Comparison of ENCODE assay signal across 9 cellular contexts in genomic region chr20:31740208-31740607, GRCh38. TPM values are rescaled to one million over a fixed set of nuclear protein-coding genes. Genes with fewer than 3 reads are reported as not detected.
DNase-seq lines count a peak whose midpoint lies in the region; ATAC-seq, FAIRE-seq and TF ChIP-seq lines count a peak whose summit lies in the region.
"Had no signal": no experiment of that assay in that cellular context is flagged by ENCODE, and none has a peak within 500 bp of the region (broad histone marks: within the 10 kb centered on the region; RNA-seq: fewer than 3 reads in every experiment).

No MANE protein-coding gene starts in this region.

- no peaks in the 10 kb centered on the region for H4K20me1 ChIP-seq in endothelial cell of umbilical vein (replicated peaks; ENCODE audit: control insufficient read depth, extremely low read depth, insufficient read depth, low read length)

- H3K36me3 ChIP-seq in NT2/D1 (ENCODE audit: insufficient read depth, insufficient read length, low read length), result peaks cover 30% of the 10 kb centered on the region
- no peaks in the 10 kb centered on the region for H3K36me3 ChIP-seq in endothelial cell of umbilical vein (ENCODE audit: control insufficient read depth in 2 of 2, extremely low read depth in 1 of 2, insufficient read depth in 2 of 2, low read length in 2 of 2)

- FAIRE-seq in endothelial cell of umbilical vein (lab: Jason Lieb, UNC), result no peak

- H3K9me3 Mint-ChIP-seq in activated CD8-positive, alpha-beta memory T cell treated with anti-CD3 and anti-CD28 coated beads, Interleukin-2, amount 10 ng/mL, durations not matched to agents 7 days and 5 days (ENCODE audit: low read depth), result no peaks in the 10 kb centered on the region
- no peaks in the 10 kb centered on the region for H3K9me3 Mint-ChIP-seq in stimulated activated effector memory CD8-positive, alpha-beta T cell treated with anti-CD3 and anti-CD28 coated beads, Interleukin-12 subunit alpha, Interleukin-12 subunit beta, amount 100 ng/mL, for 72 hours

- POLR2A ChIA-PET in endothelial cell of umbilical vein (lab: Charles Lee), result no interaction called here

- no peaks in the 10 kb centered on the region for H3K9me1 ChIP-seq in endothelial cell of umbilical vein (replicated peaks; ENCODE audit: control insufficient read depth, extremely low read depth, insufficient read depth, low read length)

- H3K27ac ChIP-seq in endothelial cell of umbilical vein (ENCODE audit: insufficient read depth, low read depth, low read length), result peak overlapping the region; percentile 79

- intact Hi-C loops in endothelial cell of umbilical vein (cut with micrococcal nuclease), result no loop called here

- no peaks in the 10 kb centered on the region for H3K9me3 ChIP-seq in NT2/D1 (ENCODE audit: insufficient read depth, low read length)
- no peaks in the 10 kb centered on the region for H3K9me3 ChIP-seq in endothelial cell of umbilical vein (replicated peaks; ENCODE audit: control insufficient read depth, insufficient read depth, low read length)

- H3K4me3 ChIP-seq in NT2/D1 (ENCODE audit: insufficient read length, low read depth) (peak overlapping the region; percentile 86), endothelial cell of umbilical vein (replicated peaks in 1 of 3; ENCODE audit: insufficient read depth in 1 of 3, low read depth in 1 of 3, low read length in 3 of 3) (peak overlapping the region; percentile 78 to 99 (median 97))

- peaks cover 20% of the 10 kb centered on the region for H3K36me3 Mint-ChIP-seq in activated CD8-positive, alpha-beta memory T cell treated with anti-CD3 and anti-CD28 coated beads, Interleukin-2, amount 10 ng/mL, durations not matched to agents 7 days and 5 days
- H3K36me3 Mint-ChIP-seq in stimulated activated effector memory CD8-positive, alpha-beta T cell treated with anti-CD3 and anti-CD28 coated beads, Interleukin-12 subunit alpha, Interleukin-12 subunit beta, amount 100 ng/mL, for 72 hours, result peaks cover 38% of the 10 kb centered on the region

- peaks cover 2% of the 10 kb centered on the region for H3K27me3 Mint-ChIP-seq in activated CD8-positive, alpha-beta memory T cell treated with anti-CD3 and anti-CD28 coated beads, Interleukin-2, amount 10 ng/mL, durations not matched to agents 7 days and 5 days

- CTCF ChIA-PET in activated CD8-positive, alpha-beta memory T cell treated with anti-CD3 and anti-CD28 coated beads, Interleukin-2, amount 10 ng/mL, durations not matched to agents 7 days and 5 days (lab: Charles Lee), result interaction anchor here (1.0 to 6.7 kb wide), 8 partner anchors 8 to 178 kb away, joined by 3 to 59 read pairs (median 4); partner anchors contain the start of gene BCL2L1
- CTCF ChIA-PET in endothelial cell of umbilical vein (lab: Charles Lee), result interaction anchor here (0.7 to 3.7 kb wide), 8 partner anchors 8 to 127 kb away, joined by 3 to 31 read pairs (median 5); no protein-coding TSS in a partner anchor

- peaks cover 13% of the 10 kb centered on the region for H3K4me1 Mint-ChIP-seq in activated CD8-positive, alpha-beta memory T cell treated with anti-CD3 and anti-CD28 coated beads, Interleukin-2, amount 10 ng/mL, durations not matched to agents 7 days and 5 days
- no peaks in the 10 kb centered on the region for H3K4me1 Mint-ChIP-seq in stimulated activated effector memory CD8-positive, alpha-beta T cell treated with anti-CD3 and anti-CD28 coated beads, Interleukin-12 subunit alpha, Interleukin-12 subunit beta, amount 100 ng/mL, for 72 hours

- H3K27me3 ChIP-seq in NT2/D1 (ENCODE audit: insufficient read depth, insufficient read length) (no peaks in the 10 kb centered on the region), endothelial cell of umbilical vein (ENCODE audit: control insufficient read depth in 2 of 2, insufficient read depth in 2 of 2, low read length in 2 of 2) (no peaks in the 10 kb centered on the region)

- H3K4me2 ChIP-seq in endothelial cell of umbilical vein (ENCODE audit: insufficient read depth, low read length), result peak overlapping the region; percentile 93

- H2AFZ ChIP-seq in endothelial cell of umbilical vein (ENCODE audit: low read depth, low read length), result peak overlapping the region; percentile 23

- DNase-seq in activated CD8-positive, alpha-beta memory T cell treated with anti-CD3 and anti-CD28 coated beads, Interleukin-2, amount 10 ng/mL, durations not matched to agents 7 days and 5 days, result peak; percentile 59
- no peak for DNase-seq in activated CD8-positive, alpha-beta memory T cell treated with anti-CD3 and anti-CD28 coated beads for 24 hours
- no peak for DNase-seq in NT2/D1 (ENCODE audit: low read depth, low spot score)
- peak; percentile 51 for DNase-seq in endothelial cell of umbilical vein (ENCODE audit: low read depth, low spot score)
- DNase-seq in stimulated activated effector memory CD8-positive, alpha-beta T cell treated with anti-CD3 and anti-CD28 coated beads, Interleukin-12 subunit alpha, Interleukin-12 subunit beta, amount 100 ng/mL, for 72 hours (ENCODE audit: low spot score in 2 of 2), result no peak
- DNase-seq in midbrain (lab: John Stamatoyannopoulos, UW), result no peak
- DNase-seq in NCI-H1048 (lab: John Stamatoyannopoulos, UW), result no peak
- DNase-seq: GDM1 had no signal

- H3K27ac Mint-ChIP-seq in activated CD8-positive, alpha-beta memory T cell treated with anti-CD3 and anti-CD28 coated beads, Interleukin-2, amount 10 ng/mL, durations not matched to agents 7 days and 5 days, result no peak overlapping the region
- no peak overlapping the region for H3K27ac Mint-ChIP-seq in stimulated activated effector memory CD8-positive, alpha-beta T cell treated with anti-CD3 and anti-CD28 coated beads, Interleukin-12 subunit alpha, Interleukin-12 subunit beta, amount 100 ng/mL, for 72 hours

- no peak for TF ChIP-seq CTCF in endothelial cell of umbilical vein (IDR thresholded peaks at IDR 0.05; ENCODE audit: extremely low read depth in 1 of 2, insufficient read depth in 1 of 2, low read depth in 1 of 2, low read length in 2 of 2)

- ATAC-seq in activated CD8-positive, alpha-beta memory T cell treated with anti-CD3 and anti-CD28 coated beads, Interleukin-2, amount 10 ng/mL, durations not matched to agents 7 days and 5 days, result peak; percentile 52
- ATAC-seq in stimulated activated effector memory CD8-positive, alpha-beta T cell treated with anti-CD3 and anti-CD28 coated beads, Interleukin-12 subunit alpha, Interleukin-12 subunit beta, amount 100 ng/mL, for 72 hours, result peak; percentile 81
- no peak for ATAC-seq in HG02571 (IDR thresholded peaks at IDR 0.05; ENCODE audit: unreplicated experiment)

- H3K79me2 ChIP-seq in endothelial cell of umbilical vein (ENCODE audit: control insufficient read depth, insufficient read depth, low read length), result peaks cover 59% of the 10 kb centered on the region

- no peaks in the 10 kb centered on the region for H3K4me1 ChIP-seq in NT2/D1 (ENCODE audit: insufficient read depth, insufficient read length)
- peaks cover 21% of the 10 kb centered on the region for H3K4me1 ChIP-seq in endothelial cell of umbilical vein (ENCODE audit: control insufficient read depth, extremely low read depth, insufficient read depth, low read length)

- no TSS peak for BruUV-seq in endothelial cell of umbilical vein (replicated peaks; lab: Mats Ljungman, UMichigan)

- H3K4me3 Mint-ChIP-seq in activated CD8-positive, alpha-beta memory T cell treated with anti-CD3 and anti-CD28 coated beads, Interleukin-2, amount 10 ng/mL, durations not matched to agents 7 days and 5 days, result no peak overlapping the region
- no peak overlapping the region for H3K4me3 Mint-ChIP-seq in stimulated activated effector memory CD8-positive, alpha-beta T cell treated with anti-CD3 and anti-CD28 coated beads, Interleukin-12 subunit alpha, Interleukin-12 subunit beta, amount 100 ng/mL, for 72 hours

- H3K9ac ChIP-seq in NT2/D1 (ENCODE audit: insufficient read length, low read depth) (peak overlapping the region; percentile 93), endothelial cell of umbilical vein (replicated peaks; ENCODE audit: extremely low read depth, insufficient read depth, low read length) (peak overlapping the region; percentile 92)

- dilution Hi-C loops in endothelial cell of umbilical vein (cut with MboI; ENCODE audit: extremely low pct_ligation_motif_present, low sequenced_read_pairs), result no loop called here

- TF ChIP-seq POLR2A in endothelial cell of umbilical vein (IDR thresholded peaks at IDR 0.05; ENCODE audit: low read depth, low read length), result no peak

TF ChIP-seq in endothelial cell of umbilical vein, 7 proteins besides CTCF, POLR2A, EP300 and RAD21 (continues in another document):
- TF ChIP-seq JUN (IDR thresholded peaks at IDR 0.05; ENCODE audit: borderline replicate concordance, insufficient read depth, insufficient read length, low read depth) (no peak), FOS (IDR thresholded peaks at IDR 0.05; ENCODE audit: borderline replicate concordance, insufficient read depth, low read length) (no peak), POLR2AphosphoS5 (IDR thresholded peaks at IDR 0.05; ENCODE audit: insufficient read depth, low read depth, low read length) (no peak), MYC (IDR thresholded peaks at IDR 0.05; ENCODE audit: low read depth, low read length) (no peak), EZH2 (IDR thresholded peaks at IDR 0.05; ENCODE audit: borderline replicate concordance, low read depth, low read length, severe bottlenecking) (no peak)

RNA-seq across cellular contexts. Expression of gene TPX2, which starts 1.1 kb away (rescaled TPM):
- 100 to 1,000 TPM; 148 to 159 TPM for total RNA-seq in activated CD8-positive, alpha-beta memory T cell treated with anti-CD3 and anti-CD28 coated beads, Interleukin-2, amount 10 ng/mL, durations not matched to agents 7 days and 5 days
- 112 and 114 TPM in 2 replicates for total RNA-seq in endothelial cell of umbilical vein
- 18.1 and 24.8 TPM in 2 replicates for polyA plus RNA-seq in endothelial cell of umbilical vein
- 39.5 and 43.6 TPM in 2 replicates for polyA plus RNA-seq in endothelial cell of umbilical vein (2011; cell fraction: cytosol; rRNA removed)
- 41.7 and 54.4 TPM in 2 replicates for polyA plus RNA-seq in endothelial cell of umbilical vein (2011; cell fraction: nucleus; rRNA removed)
- polyA plus RNA-seq in endothelial cell of umbilical vein (2012), result 50.0 and 107 TPM in 2 replicates
- 27.3 and 29.8 TPM in 2 replicates for polyA minus RNA-seq in endothelial cell of umbilical vein
- polyA minus RNA-seq in endothelial cell of umbilical vein (2011; cell fraction: cytosol; rRNA and poly(A)+ RNA removed), result 70.3 TPM
- polyA minus RNA-seq in endothelial cell of umbilical vein (2011; cell fraction: nucleus; rRNA and poly(A)+ RNA removed), result 22.2 and 35.1 TPM in 2 replicates

RNA-seq across cellular contexts. Expression of gene BCL2L1, which starts 17.5 kb away (rescaled TPM):
- total RNA-seq in activated CD8-positive, alpha-beta memory T cell treated with anti-CD3 and anti-CD28 coated beads, Interleukin-2, amount 10 ng/mL, durations not matched to agents 7 days and 5 days, result 100 to 1,000 TPM in 1 of 2 experiments, 10 to 100 TPM in 1; 69.8 to 121 TPM
- total RNA-seq in endothelial cell of umbilical vein, result 101 and 105 TPM in 2 replicates
- polyA plus RNA-seq in endothelial cell of umbilical vein, result 78.0 and 81.3 TPM in 2 replicates
- polyA plus RNA-seq in endothelial cell of umbilical vein (2011; cell fraction: cytosol; rRNA removed), result 78.4 and 83.9 TPM in 2 replicates
- 42.9 and 43.5 TPM in 2 replicates for polyA plus RNA-seq in endothelial cell of umbilical vein (2011; cell fraction: nucleus; rRNA removed)
- polyA plus RNA-seq in endothelial cell of umbilical vein (2012), result 74.2 and 97.0 TPM in 2 replicates
- polyA minus RNA-seq in endothelial cell of umbilical vein, result 72.0 and 73.5 TPM in 2 replicates
- 22.6 TPM for polyA minus RNA-seq in endothelial cell of umbilical vein (2011; cell fraction: cytosol; rRNA and poly(A)+ RNA removed)
- polyA minus RNA-seq in endothelial cell of umbilical vein (2011; cell fraction: nucleus; rRNA and poly(A)+ RNA removed), result 27.9 and 30.0 TPM in 2 replicates

Comparison
In these comparisons a context has a peak if more than half of its experiments do, and no peak if none do; other contexts are left out.
1. DNase-seq: peak in activated CD8-positive, alpha-beta memory T cell treated with anti-CD3 and anti-CD28 coated beads, Interleukin-2, amount 10 ng/mL, durations not matched to agents 7 days and 5 days (single experiment) and endothelial cell of umbilical vein (single experiment); none in activated CD8-positive, alpha-beta memory T cell treated with anti-CD3 and anti-CD28 coated beads for 24 hours (single experiment), NT2/D1 (single experiment), stimulated activated effector memory CD8-positive, alpha-beta T cell treated with anti-CD3 and anti-CD28 coated beads, Interleukin-12 subunit alpha, Interleukin-12 subunit beta, amount 100 ng/mL, for 72 hours (0 of 2), midbrain (single experiment) and NCI-H1048 (single experiment).